In the genomic region with DNA sequence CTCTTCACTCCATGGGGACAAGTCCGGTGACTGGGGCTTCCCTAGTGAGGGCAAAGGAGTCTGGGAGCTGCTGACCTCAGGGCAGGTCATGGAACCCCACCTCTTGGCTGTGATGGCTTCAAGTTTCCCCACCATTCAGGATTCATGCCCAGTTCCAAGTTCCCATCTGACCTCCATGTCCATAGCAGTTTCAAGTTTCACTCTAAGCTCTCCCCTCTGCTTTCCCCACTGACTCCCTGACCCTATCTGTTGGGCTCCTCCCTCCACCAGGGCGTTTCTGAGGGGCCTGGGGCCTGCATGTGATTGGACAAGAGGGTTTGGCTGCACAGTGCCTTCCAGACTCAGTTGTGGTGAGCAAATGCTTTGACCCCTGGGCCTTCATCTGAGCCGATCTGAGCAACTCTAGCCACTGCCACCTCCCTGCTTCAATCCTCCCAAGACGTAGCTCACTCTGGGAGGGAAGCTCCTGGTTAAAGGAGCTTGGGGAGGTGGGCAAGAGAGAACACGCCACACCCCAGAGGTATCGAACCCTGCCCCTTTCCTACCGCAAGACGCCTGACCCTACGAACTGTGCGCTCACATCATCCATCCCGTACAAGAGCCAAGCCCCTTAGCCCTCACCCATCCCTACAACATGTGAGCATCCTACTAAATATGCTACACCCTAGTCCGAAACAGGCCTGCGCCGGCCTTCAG, we compare ENCODE assay signal across 1 cellular context.
TF ChIP-seq lines count a peak whose summit lies in the region.

No MANE protein-coding gene starts in this region.

TF ChIP-seq in IMR-90, 13 proteins besides CTCF, POLR2A, EP300 and RAD21 (continued from another document):
- TF ChIP-seq, protein P1, sequence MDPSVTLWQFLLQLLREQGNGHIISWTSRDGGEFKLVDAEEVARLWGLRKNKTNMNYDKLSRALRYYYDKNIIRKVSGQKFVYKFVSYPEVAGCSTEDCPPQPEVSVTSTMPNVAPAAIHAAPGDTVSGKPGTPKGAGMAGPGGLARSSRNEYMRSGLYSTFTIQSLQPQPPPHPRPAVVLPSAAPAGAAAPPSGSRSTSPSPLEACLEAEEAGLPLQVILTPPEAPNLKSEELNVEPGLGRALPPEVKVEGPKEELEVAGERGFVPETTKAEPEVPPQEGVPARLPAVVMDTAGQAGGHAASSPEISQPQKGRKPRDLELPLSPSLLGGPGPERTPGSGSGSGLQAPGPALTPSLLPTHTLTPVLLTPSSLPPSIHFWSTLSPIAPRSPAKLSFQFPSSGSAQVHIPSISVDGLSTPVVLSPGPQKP (IDR thresholded peaks at IDR 0.05; ENCODE audit: borderline replicate concordance, low read depth, low read length): no peak
- TF ChIP-seq MXI1 (IDR thresholded peaks at IDR 0.05; ENCODE audit: borderline replicate concordance, low read depth, low read length) (no peak), SMC3 (IDR thresholded peaks at IDR 0.05; ENCODE audit: low read depth, low read length) (no peak)
